ENCODE assay signal across 15 cellular contexts in genomic region chr4:3010998-3011397, GRCh38. TPM values are rescaled to one million over a fixed set of nuclear protein-coding genes. Genes with fewer than 3 reads are reported as not detected.
DNase-seq lines count a peak whose midpoint lies in the region; ATAC-seq, FAIRE-seq and TF ChIP-seq lines count a peak whose summit lies in the region.
"Had no signal": no experiment of that assay in that cellular context is flagged by ENCODE, and none has a peak within 500 bp of the region (broad histone marks: within the 10 kb centered on the region; RNA-seq: fewer than 3 reads in every experiment).

No MANE protein-coding gene starts in this region.

- H3K9me3 Mint-ChIP-seq in activated T-helper 17 cell treated with anti-CD3 and anti-CD28 coated beads, Interleukin-2, amount 50 U/mL, for 72 hours = no peaks in the 10 kb centered on the region
- H3K9me3 Mint-ChIP-seq: natural killer cell treated with Interleukin-12 subunit alpha and Interleukin-12 subunit beta and Interleukin-15 and Interleukin-18, amount 100 ng/mL, for 72 hours had no signal

- H3K4me3 ChIP-seq in fibroblast of mammary gland (ENCODE audit: control insufficient read depth, low read depth, low read length) = no peak overlapping the region

- TF ChIP-seq CTCF in fibroblast of mammary gland (conservative IDR thresholded peaks at IDR 0.05; ENCODE audit: control insufficient read depth, insufficient read depth, low read depth, low read length) = no peak

- TF ChIP-seq POLR2A in H54 (IDR thresholded peaks at IDR 0.05; ENCODE audit: low read depth, low read length) = no peak

- DNase-seq in AG20443 (ENCODE audit: low spot score) (peak; percentile 69), fibroblast of mammary gland (ENCODE audit: low read depth) (peak; percentile 91), renal cortical epithelial cell (ENCODE audit: low read depth) (peak; percentile 66), H54 (ENCODE audit: insufficient read length, low spot score) (no peak), NCI-H526 (lab: John Stamatoyannopoulos, UW) (no peak)
- DNase-seq: activated CD8-positive, alpha-beta memory T cell treated with anti-CD3 and anti-CD28 coated beads, Interleukin-2, amount 10 ng/mL, durations not matched to agents 7 days and 5 days; anterior cingulate cortex; SHP77 had no signal

- H3K4me1 Mint-ChIP-seq in activated T-helper 17 cell treated with anti-CD3 and anti-CD28 coated beads, Interleukin-2, amount 50 U/mL, for 72 hours = peaks cover 20% of the 10 kb centered on the region
- H3K4me1 Mint-ChIP-seq: B cell had no signal

- FAIRE-seq in H54 (lab: Jason Lieb, UNC) = no peak
- FAIRE-seq: islet of Langerhans, TTC549 had no signal

- peak overlapping the region; percentile 70 for H3K27ac Mint-ChIP-seq in activated T-helper 17 cell treated with anti-CD3 and anti-CD28 coated beads, Interleukin-2, amount 50 U/mL, for 72 hours
- H3K27ac Mint-ChIP-seq: activated CD8-positive, alpha-beta memory T cell treated with anti-CD3 and anti-CD28 coated beads, Interleukin-2, amount 10 ng/mL, durations not matched to agents 7 days and 5 days; B cell; natural killer cell treated with Interleukin-12 subunit alpha and Interleukin-12 subunit beta and Interleukin-15 and Interleukin-18, amount 100 ng/mL, for 72 hours had no signal

- H3K27me3 Mint-ChIP-seq in activated T-helper 17 cell treated with anti-CD3 and anti-CD28 coated beads, Interleukin-2, amount 50 U/mL, for 72 hours = peaks cover 12% of the 10 kb centered on the region
- H3K27me3 Mint-ChIP-seq: natural killer cell treated with Interleukin-12 subunit alpha and Interleukin-12 subunit beta and Interleukin-15 and Interleukin-18, amount 100 ng/mL, for 72 hours had no signal

- H3K36me3 Mint-ChIP-seq in activated T-helper 17 cell treated with anti-CD3 and anti-CD28 coated beads, Interleukin-2, amount 50 U/mL, for 72 hours (ENCODE audit: low read depth) = peaks cover 5% of the 10 kb centered on the region
- H3K36me3 Mint-ChIP-seq: activated CD8-positive, alpha-beta memory T cell treated with anti-CD3 and anti-CD28 coated beads, Interleukin-2, amount 10 ng/mL, durations not matched to agents 7 days and 5 days; natural killer cell treated with Interleukin-12 subunit alpha and Interleukin-12 subunit beta and Interleukin-15 and Interleukin-18, amount 100 ng/mL, for 72 hours had no signal

- no peak overlapping the region for H3K4me3 Mint-ChIP-seq in activated T-helper 17 cell treated with anti-CD3 and anti-CD28 coated beads, Interleukin-2, amount 50 U/mL, for 72 hours
- H3K4me3 Mint-ChIP-seq: activated CD8-positive, alpha-beta memory T cell treated with anti-CD3 and anti-CD28 coated beads, Interleukin-2, amount 10 ng/mL, durations not matched to agents 7 days and 5 days; B cell; natural killer cell treated with Interleukin-12 subunit alpha and Interleukin-12 subunit beta and Interleukin-15 and Interleukin-18, amount 100 ng/mL, for 72 hours had no signal

- no peak for ATAC-seq in activated T-helper 17 cell treated with anti-CD3 and anti-CD28 coated beads, Interleukin-2, amount 50 U/mL, for 72 hours (replicated peaks)
- ATAC-seq in HG03432 (IDR thresholded peaks at IDR 0.05; ENCODE audit: unreplicated experiment) = no peak
- ATAC-seq in HG03521 (IDR thresholded peaks at IDR 0.05; ENCODE audit: unreplicated experiment) = no peak
- ATAC-seq: activated CD8-positive, alpha-beta memory T cell treated with anti-CD3 and anti-CD28 coated beads, Interleukin-2, amount 10 ng/mL, durations not matched to agents 7 days and 5 days; natural killer cell treated with Interleukin-12 subunit alpha and Interleukin-12 subunit beta and Interleukin-15 and Interleukin-18, amount 100 ng/mL, for 72 hours had no signal

RNA-seq across cellular contexts. Expression of gene GRK4, which starts 47.6 kb away (rescaled TPM):
- total RNA-seq in activated T-helper 17 cell treated with anti-CD3 and anti-CD28 coated beads, Interleukin-2, amount 50 U/mL, for 72 hours = 1 to 10 TPM; 3.2 to 5.7 TPM
- 4.7 and 5.7 TPM in 2 replicates for total RNA-seq in renal cortical epithelial cell

RNA-seq across cellular contexts. Expression of gene NOP14, which starts 47.8 kb away (rescaled TPM):
- 10 to 100 TPM; 86.5 to 96.8 TPM for total RNA-seq in activated T-helper 17 cell treated with anti-CD3 and anti-CD28 coated beads, Interleukin-2, amount 50 U/mL, for 72 hours
- total RNA-seq in renal cortical epithelial cell = 15.5 and 30.5 TPM in 2 replicates

Comparison
In these comparisons a context has a peak if more than half of its experiments do, and no peak if none do; other contexts are left out.
1. DNase-seq: peak in AG20443 (single experiment), fibroblast of mammary gland (single experiment) and renal cortical epithelial cell (single experiment); none in H54 (single experiment) and NCI-H526 (0 of 2).